ENCODE assay signal across 1 cellular context in the genomic region with DNA sequence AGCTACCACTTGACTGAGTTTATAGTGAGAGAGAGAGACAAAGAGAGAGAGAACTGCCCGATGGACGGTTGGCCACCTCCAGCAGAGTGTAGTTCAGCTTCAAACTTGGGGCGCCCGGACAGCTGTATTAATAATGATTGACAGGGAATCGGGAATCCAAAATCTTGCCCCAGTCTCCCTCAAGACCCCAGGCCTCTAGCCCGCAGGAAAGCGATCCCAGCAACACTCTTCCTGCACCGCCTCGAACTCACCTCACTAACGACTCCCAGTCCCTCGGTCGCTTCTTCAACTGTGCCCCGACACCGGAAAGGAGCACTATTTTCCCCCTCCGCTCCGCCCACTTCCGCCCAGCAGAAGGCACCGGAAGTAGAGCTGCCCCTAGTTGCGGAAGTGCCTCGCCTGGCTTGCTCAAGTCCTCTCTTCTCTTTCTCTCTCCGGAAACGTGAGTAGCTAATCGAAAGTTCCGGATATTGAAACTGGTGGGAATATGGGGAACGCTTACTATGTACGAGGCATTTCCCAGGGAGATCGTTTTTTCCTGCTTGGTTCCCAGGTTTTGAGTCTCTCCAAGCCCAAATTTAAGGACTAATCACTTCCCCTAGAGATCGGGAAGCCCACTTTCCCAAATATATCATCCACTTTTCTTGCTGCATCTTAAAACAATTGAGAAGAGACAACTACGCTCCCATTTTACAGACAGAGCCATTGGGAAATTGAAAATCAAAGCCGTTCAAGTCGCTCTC.
TF ChIP-seq lines count a peak whose summit lies in the region.

A gene with protein sequence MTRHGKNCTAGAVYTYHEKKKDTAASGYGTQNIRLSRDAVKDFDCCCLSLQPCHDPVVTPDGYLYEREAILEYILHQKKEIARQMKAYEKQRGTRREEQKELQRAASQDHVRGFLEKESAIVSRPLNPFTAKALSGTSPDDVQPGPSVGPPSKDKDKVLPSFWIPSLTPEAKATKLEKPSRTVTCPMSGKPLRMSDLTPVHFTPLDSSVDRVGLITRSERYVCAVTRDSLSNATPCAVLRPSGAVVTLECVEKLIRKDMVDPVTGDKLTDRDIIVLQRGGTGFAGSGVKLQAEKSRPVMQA (minus strand): TSS at position 293 of the 743 bp plus-strand sequence. CDS start 19,865 bp downstream, outside the sequence.

TF ChIP-seq in GM23338, 12 proteins besides CTCF, POLR2A, EP300 and RAD21 (continued from another document):
- TF ChIP-seq ZNF462 (CRISPR knock-in tag; IDR thresholded peaks at IDR 0.05) (0 out of 2 replicates have a peak, but pooled peaks have one; percentile 13), EZH2 (IDR thresholded peaks at IDR 0.05; ENCODE audit: low read depth, unreplicated experiment) (no peak), ZNF331 (CRISPR knock-in tag; IDR thresholded peaks at IDR 0.05; ENCODE audit: low read depth) (no peak), POLR2AphosphoS5 (IDR thresholded peaks at IDR 0.05; ENCODE audit: low read depth) (peak; percentile 99), STAT1 (IDR thresholded peaks at IDR 0.05; ENCODE audit: unreplicated experiment) (no peak), JUNB (IDR thresholded peaks at IDR 0.05; ENCODE audit: unreplicated experiment) (no peak), CREB1 (CRISPR knock-in tag; IDR thresholded peaks at IDR 0.05; ENCODE audit: low read depth) (peak; percentile 68), ZNF114 (CRISPR knock-in tag; IDR thresholded peaks at IDR 0.05) (no peak), EZH2phosphoT487 (IDR thresholded peaks at IDR 0.05; ENCODE audit: unreplicated experiment) (no peak)
- TF ChIP-seq, protein P1, sequence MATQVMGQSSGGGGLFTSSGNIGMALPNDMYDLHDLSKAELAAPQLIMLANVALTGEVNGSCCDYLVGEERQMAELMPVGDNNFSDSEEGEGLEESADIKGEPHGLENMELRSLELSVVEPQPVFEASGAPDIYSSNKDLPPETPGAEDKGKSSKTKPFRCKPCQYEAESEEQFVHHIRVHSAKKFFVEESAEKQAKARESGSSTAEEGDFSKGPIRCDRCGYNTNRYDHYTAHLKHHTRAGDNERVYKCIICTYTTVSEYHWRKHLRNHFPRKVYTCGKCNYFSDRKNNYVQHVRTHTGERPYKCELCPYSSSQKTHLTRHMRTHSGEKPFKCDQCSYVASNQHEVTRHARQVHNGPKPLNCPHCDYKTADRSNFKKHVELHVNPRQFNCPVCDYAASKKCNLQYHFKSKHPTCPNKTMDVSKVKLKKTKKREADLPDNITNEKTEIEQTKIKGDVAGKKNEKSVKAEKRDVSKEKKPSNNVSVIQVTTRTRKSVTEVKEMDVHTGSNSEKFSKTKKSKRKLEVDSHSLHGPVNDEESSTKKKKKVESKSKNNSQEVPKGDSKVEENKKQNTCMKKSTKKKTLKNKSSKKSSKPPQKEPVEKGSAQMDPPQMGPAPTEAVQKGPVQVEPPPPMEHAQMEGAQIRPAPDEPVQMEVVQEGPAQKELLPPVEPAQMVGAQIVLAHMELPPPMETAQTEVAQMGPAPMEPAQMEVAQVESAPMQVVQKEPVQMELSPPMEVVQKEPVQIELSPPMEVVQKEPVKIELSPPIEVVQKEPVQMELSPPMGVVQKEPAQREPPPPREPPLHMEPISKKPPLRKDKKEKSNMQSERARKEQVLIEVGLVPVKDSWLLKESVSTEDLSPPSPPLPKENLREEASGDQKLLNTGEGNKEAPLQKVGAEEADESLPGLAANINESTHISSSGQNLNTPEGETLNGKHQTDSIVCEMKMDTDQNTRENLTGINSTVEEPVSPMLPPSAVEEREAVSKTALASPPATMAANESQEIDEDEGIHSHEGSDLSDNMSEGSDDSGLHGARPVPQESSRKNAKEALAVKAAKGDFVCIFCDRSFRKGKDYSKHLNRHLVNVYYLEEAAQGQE (IDR thresholded peaks at IDR 0.05; ENCODE audit: unreplicated experiment), result no peak
- TF ChIP-seq, protein P2, sequence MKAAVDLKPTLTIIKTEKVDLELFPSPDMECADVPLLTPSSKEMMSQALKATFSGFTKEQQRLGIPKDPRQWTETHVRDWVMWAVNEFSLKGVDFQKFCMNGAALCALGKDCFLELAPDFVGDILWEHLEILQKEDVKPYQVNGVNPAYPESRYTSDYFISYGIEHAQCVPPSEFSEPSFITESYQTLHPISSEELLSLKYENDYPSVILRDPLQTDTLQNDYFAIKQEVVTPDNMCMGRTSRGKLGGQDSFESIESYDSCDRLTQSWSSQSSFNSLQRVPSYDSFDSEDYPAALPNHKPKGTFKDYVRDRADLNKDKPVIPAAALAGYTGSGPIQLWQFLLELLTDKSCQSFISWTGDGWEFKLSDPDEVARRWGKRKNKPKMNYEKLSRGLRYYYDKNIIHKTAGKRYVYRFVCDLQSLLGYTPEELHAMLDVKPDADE (IDR thresholded peaks at IDR 0.05), result peak; percentile 98
